ENCODE assay signal across 8 cellular contexts in genomic region chr6:159968295-159969203, GRCh38.
DNase-seq lines count a peak whose midpoint lies in the region; ATAC-seq lines count a peak whose summit lies in the region.

TSS of gene IGF2R (plus strand) at chr6:159969082. CDS start at chr6:159969247, 165 bp downstream.

- ATAC-seq in GM18868 (IDR thresholded peaks at IDR 0.05; ENCODE audit: unreplicated experiment) (peak; percentile 85), HG03097 (IDR thresholded peaks at IDR 0.05; ENCODE audit: low FRiP score, unreplicated experiment) (peak; percentile 75)

- peak; percentile 97 for DNase-seq in AG08395 (ENCODE audit: low spot score)
- DNase-seq in NCI-H2227 (lab: John Stamatoyannopoulos, UW; ENCODE audit: unreplicated experiment): peak; percentile 90
- DNase-seq in activated CD4-positive, CD25-positive, alpha-beta regulatory T cell treated with anti-CD3 and anti-CD28 coated beads, Interleukin-2, amount 50 U/mL, for 16 hours (ENCODE audit: low read depth, low spot score): peak; percentile 89
- DNase-seq in central memory CD4-positive, alpha-beta T cell: peak; percentile 91
- DNase-seq in iris pigment epithelial cell (ENCODE audit: low read depth): peak; percentile 88
- peak; percentile 87 for DNase-seq in stimulated activated CD4-positive, alpha-beta T cell treated with anti-CD3 and anti-CD28 coated beads, Interleukin-12 subunit alpha, Interleukin-12 subunit beta, amount 100 ng/mL, for 24 hours (ENCODE audit: low read depth in 2 of 2)

Comparison
In these comparisons a context has a peak if more than half of its experiments do, and no peak if none do; other contexts are left out.
1. Peak in every context shown above with its lines: DNase-seq and ATAC-seq.